Comparison of ENCODE assay signal across 12 cellular contexts in genomic region chr6:39688494-39688893, GRCh38. TPM values are rescaled to one million over a fixed set of nuclear protein-coding genes. Genes with fewer than 3 reads are reported as not detected.
DNase-seq lines count a peak whose midpoint lies in the region; TF ChIP-seq lines count a peak whose summit lies in the region.
"Had no signal": no experiment of that assay in that cellular context is flagged by ENCODE, and none has a peak within 500 bp of the region (broad histone marks: within the 10 kb centered on the region; RNA-seq: fewer than 3 reads in every experiment).

No MANE protein-coding gene starts in this region.

- H3K18ac ChIP-seq in mesendoderm (ENCODE audit: low read length), result no peak overlapping the region

- peaks cover 12% of the 10 kb centered on the region for H3K4me1 ChIP-seq in adipocyte (ENCODE audit: control insufficient read depth, insufficient read depth, low read length)
- no peaks in the 10 kb centered on the region for H3K4me1 ChIP-seq in mesendoderm (ENCODE audit: control insufficient read depth, low read depth, low read length)

- no peak overlapping the region for H4K5ac ChIP-seq in mesendoderm (ENCODE audit: low read length)

- H3K36me3 ChIP-seq in adipocyte (ENCODE audit: control insufficient read depth, insufficient read depth, low read length, severe bottlenecking) (no peaks in the 10 kb centered on the region), mesendoderm (ENCODE audit: control insufficient read depth, insufficient read depth, low read length) (no peaks in the 10 kb centered on the region)

- no CpG with 5 or more reads among the region's 2 CpGs for WGBS in mesendoderm (ENCODE audit: extremely low coverage, insufficient coverage, low lambda C conversion rate)

- POLR2A ChIA-PET in AG04450 (lab: Yijun Ruan, JAX), result no interaction called here

- H2AK5ac ChIP-seq in mesendoderm (ENCODE audit: low read length), result no peak overlapping the region

- no peak overlapping the region for H3K9ac ChIP-seq in adipocyte (ENCODE audit: low read length)
- no peak overlapping the region for H3K9ac ChIP-seq in mesendoderm (ENCODE audit: low read length)

- no peak overlapping the region for H3K56ac ChIP-seq in mesendoderm (ENCODE audit: low read length)

- no peaks in the 10 kb centered on the region for H3K79me2 ChIP-seq in mesendoderm (ENCODE audit: control insufficient read depth, insufficient read depth, low read length)

- no peak overlapping the region for H3K4me2 ChIP-seq in mesendoderm (ENCODE audit: low read length)
- H3K4me2 ChIP-seq: smooth muscle cell had no signal

- no peaks in the 10 kb centered on the region for H3K79me1 ChIP-seq in mesendoderm (ENCODE audit: low read length)

- no peak overlapping the region for H2BK15ac ChIP-seq in mesendoderm (replicated peaks; ENCODE audit: low read depth)

- CTCF ChIA-PET in AG04450 (lab: Charles Lee), result no interaction called here

- H3K4ac ChIP-seq in mesendoderm (ENCODE audit: low read depth, low read length), result no peak overlapping the region

- no peak overlapping the region for H2BK120ac ChIP-seq in mesendoderm (ENCODE audit: low read depth, low read length)

- DNase-seq in AG04450 (ENCODE audit: low read depth, low spot score) (peak; percentile 13), H4 (ENCODE audit: low spot score) (peak; percentile 97), adipocyte (ENCODE audit: low read depth) (peak; percentile 75), fibroblast of villous mesenchyme (ENCODE audit: low read depth) (peak; percentile 44), mesendoderm (no peak), NCI-H748 (lab: John Stamatoyannopoulos, UW; ENCODE audit: unreplicated experiment) (no peak), NCI-H128 (lab: John Stamatoyannopoulos, UW; ENCODE audit: unreplicated experiment) (no peak), inferior parietal cortex (ENCODE audit: extremely low spot score) (no peak)
- DNase-seq: activated B cell treated with CpG ODN at 0.5 μM for 24 hours, amygdala had no signal

- no peak overlapping the region for H3K23ac ChIP-seq in mesendoderm (ENCODE audit: low read length)

- no peaks in the 10 kb centered on the region for H3K27me3 ChIP-seq in AG04450 (ENCODE audit: control insufficient read depth, insufficient read depth, low read length)
- H3K27me3 ChIP-seq in adipocyte (replicated peaks; ENCODE audit: control insufficient read depth, insufficient read depth, low read length), result no peaks in the 10 kb centered on the region
- H3K27me3 ChIP-seq in mesendoderm (ENCODE audit: insufficient read depth, low read length, poor library complexity), result no peaks in the 10 kb centered on the region

- TF ChIP-seq CTCF in AG04450 (IDR thresholded peaks at IDR 0.05; ENCODE audit: low read depth, low read length), result no peak
- TF ChIP-seq CTCF in fibroblast of villous mesenchyme (IDR thresholded peaks at IDR 0.05; ENCODE audit: insufficient read depth, low read depth, low read length), result no peak

- no peak overlapping the region for H3K27ac ChIP-seq in AG04450 (ENCODE audit: low read depth, low read length)
- no peak overlapping the region for H3K27ac ChIP-seq in mesendoderm (ENCODE audit: low read depth, low read length)

- H3K9me3 ChIP-seq in AG04450 (ENCODE audit: control insufficient read depth, insufficient read depth, low read length), result no peaks in the 10 kb centered on the region
- H3K9me3 ChIP-seq in adipocyte (ENCODE audit: control insufficient read depth, low read length), result no peaks in the 10 kb centered on the region

- H2BK5ac ChIP-seq in mesendoderm (ENCODE audit: low read length), result no peak overlapping the region

- no peak overlapping the region for H4K8ac ChIP-seq in mesendoderm (ENCODE audit: low read depth, low read length)

- H3K4me3 ChIP-seq in AG04450 (ENCODE audit: low read depth, low read length) (no peak overlapping the region), adipocyte (ENCODE audit: low read length) (peak overlapping the region; percentile 21), fibroblast of villous mesenchyme (ENCODE audit: low read depth, low read length) (no peak overlapping the region), mesendoderm (ENCODE audit: low read length) (no peak overlapping the region)
- H3K4me3 ChIP-seq: smooth muscle cell had no signal

RNA-seq across cellular contexts. Expression of gene KIF6, which starts 36.7 kb away (rescaled TPM):
- 0.02 and 0.04 TPM in 2 replicates for polyA plus RNA-seq in AG04450 (2011; rRNA removed)
- polyA minus RNA-seq in AG04450 (2011; rRNA and poly(A)+ RNA removed), result not detected in 2 replicates
- total RNA-seq in H4 (2014; rRNA removed; shearing (Covaris generic)), result 2.0 and 2.2 TPM in 2 replicates
- total RNA-seq in fibroblast of villous mesenchyme, result 0.32 and 0.43 TPM in 2 replicates
- polyA plus RNA-seq in mesendoderm (2013, experiment 1 of 2), result 0.52 TPM
- polyA plus RNA-seq in mesendoderm (2013, experiment 2 of 2), result 0.76 TPM
- total RNA-seq: activated B cell treated with CpG ODN at 0.5 μM for 24 hours, NCI-H460 had no signal

Comparison
In these comparisons a context has a peak if more than half of its experiments do, and no peak if none do; other contexts are left out.
1. DNase-seq: peak in AG04450 (single experiment), H4 (single experiment), adipocyte (single experiment) and fibroblast of villous mesenchyme (single experiment); none in mesendoderm (single experiment), NCI-H748 (single experiment), NCI-H128 (single experiment) and inferior parietal cortex (single experiment).